1 cellular context compared by ENCODE assay signal in the genomic region with DNA sequence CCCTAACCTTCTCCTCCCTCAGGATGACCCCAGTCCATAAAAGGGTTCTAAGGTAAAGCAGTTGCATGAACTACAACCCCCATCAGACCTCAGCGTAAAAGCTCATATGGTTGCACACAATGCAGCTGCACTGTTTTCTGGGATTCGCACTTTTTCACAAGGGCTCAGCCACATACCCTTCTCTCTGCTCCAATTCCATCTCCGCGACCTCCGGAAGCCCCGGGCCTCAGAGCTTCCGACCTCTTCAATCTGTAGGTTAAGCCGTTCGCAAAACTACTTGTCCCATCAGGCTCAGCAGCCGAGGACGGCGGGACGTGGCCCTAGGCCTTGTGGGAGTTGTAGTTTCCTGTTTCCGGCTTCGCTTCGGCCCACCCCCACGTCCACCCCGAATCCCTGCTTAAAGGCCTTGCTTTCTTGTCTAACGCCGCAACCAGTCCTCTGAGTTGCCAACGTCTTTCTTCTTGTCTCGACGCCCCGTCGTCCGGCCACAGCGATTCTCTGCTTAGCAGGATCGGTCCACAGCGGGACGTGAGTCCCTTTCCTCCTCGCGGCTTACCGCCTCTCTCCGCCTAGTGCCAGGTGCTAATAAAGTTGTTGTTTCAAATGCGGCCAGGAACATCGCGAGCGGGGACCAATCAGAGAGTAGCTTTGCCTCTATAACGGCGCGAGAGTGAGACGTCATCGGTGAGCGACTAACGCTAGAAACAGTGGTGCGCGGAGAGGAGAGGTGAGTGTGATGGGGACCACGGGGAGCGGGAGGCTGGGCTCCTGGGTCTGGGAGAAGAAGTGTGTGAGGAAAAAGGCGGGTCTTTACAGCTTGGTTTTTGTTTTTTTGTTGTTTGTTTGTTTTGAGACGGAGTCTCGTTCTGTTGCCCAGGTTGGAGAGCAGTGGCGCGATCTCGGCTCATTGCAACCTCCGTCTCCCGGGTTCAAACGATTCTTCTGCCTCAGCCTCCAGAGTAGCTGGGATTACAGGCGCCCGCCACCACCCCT.
A peak's percentile ranks its signal among the peaks of the same experiment; 100 is the strongest.
TF ChIP-seq lines count a peak whose summit lies in the region.

A gene with protein sequence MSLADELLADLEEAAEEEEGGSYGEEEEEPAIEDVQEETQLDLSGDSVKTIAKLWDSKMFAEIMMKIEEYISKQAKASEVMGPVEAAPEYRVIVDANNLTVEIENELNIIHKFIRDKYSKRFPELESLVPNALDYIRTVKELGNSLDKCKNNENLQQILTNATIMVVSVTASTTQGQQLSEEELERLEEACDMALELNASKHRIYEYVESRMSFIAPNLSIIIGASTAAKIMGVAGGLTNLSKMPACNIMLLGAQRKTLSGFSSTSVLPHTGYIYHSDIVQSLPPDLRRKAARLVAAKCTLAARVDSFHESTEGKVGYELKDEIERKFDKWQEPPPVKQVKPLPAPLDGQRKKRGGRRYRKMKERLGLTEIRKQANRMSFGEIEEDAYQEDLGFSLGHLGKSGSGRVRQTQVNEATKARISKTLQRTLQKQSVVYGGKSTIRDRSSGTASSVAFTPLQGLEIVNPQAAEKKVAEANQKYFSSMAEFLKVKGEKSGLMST (plus strand): TSS at position 684 of the 993 bp plus-strand sequence. CDS start 2,525 bp downstream, outside the sequence.
A gene with protein sequence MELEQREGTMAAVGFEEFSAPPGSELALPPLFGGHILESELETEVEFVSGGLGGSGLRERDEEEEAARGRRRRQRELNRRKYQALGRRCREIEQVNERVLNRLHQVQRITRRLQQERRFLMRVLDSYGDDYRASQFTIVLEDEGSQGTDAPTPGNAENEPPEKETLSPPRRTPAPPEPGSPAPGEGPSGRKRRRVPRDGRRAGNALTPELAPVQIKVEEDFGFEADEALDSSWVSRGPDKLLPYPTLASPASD (minus strand): TSS at position 587 of the 993 bp plus-strand sequence. CDS start 388 bp downstream, at position 199.

TF ChIP-seq in liver, 16 proteins besides CTCF, POLR2A, EP300 and RAD21 (continued from another document):
- peak; percentile 69 for TF ChIP-seq REST (IDR thresholded peaks at IDR 0.05)
- peak; percentile 96 for TF ChIP-seq SP1 (IDR thresholded peaks at IDR 0.05)
- TF ChIP-seq JUND (IDR thresholded peaks at IDR 0.05), result peak in 1 of 2 donors; percentile 42
- TF ChIP-seq ATF3 (IDR thresholded peaks at IDR 0.05), result peak; percentile 57
